In genomic region chr19:18408053-18408476, GRCh38 we compare ENCODE assay signal across 1 cellular context.
TF ChIP-seq lines count a peak whose summit lies in the region.

No MANE protein-coding gene starts in this region.

TF ChIP-seq in GM23338, 12 proteins besides CTCF, POLR2A, EP300 and RAD21 (continued from another document):
- TF ChIP-seq ZNF462 (CRISPR knock-in tag; IDR thresholded peaks at IDR 0.05) (no peak), CREB1 (CRISPR knock-in tag; IDR thresholded peaks at IDR 0.05; ENCODE audit: low read depth) (no peak), ETS1 (IDR thresholded peaks at IDR 0.05) (no peak), JUNB (IDR thresholded peaks at IDR 0.05; ENCODE audit: unreplicated experiment) (no peak), POLR2AphosphoS5 (IDR thresholded peaks at IDR 0.05; ENCODE audit: low read depth) (no peak), ZNF114 (CRISPR knock-in tag; IDR thresholded peaks at IDR 0.05) (no peak), STAT1 (IDR thresholded peaks at IDR 0.05; ENCODE audit: unreplicated experiment) (no peak), REST (IDR thresholded peaks at IDR 0.05; ENCODE audit: unreplicated experiment) (no peak), EZH2 (IDR thresholded peaks at IDR 0.05; ENCODE audit: low read depth, unreplicated experiment) (no peak)
